Comparison of ENCODE assay signal across 2 cellular contexts in the genomic region with DNA sequence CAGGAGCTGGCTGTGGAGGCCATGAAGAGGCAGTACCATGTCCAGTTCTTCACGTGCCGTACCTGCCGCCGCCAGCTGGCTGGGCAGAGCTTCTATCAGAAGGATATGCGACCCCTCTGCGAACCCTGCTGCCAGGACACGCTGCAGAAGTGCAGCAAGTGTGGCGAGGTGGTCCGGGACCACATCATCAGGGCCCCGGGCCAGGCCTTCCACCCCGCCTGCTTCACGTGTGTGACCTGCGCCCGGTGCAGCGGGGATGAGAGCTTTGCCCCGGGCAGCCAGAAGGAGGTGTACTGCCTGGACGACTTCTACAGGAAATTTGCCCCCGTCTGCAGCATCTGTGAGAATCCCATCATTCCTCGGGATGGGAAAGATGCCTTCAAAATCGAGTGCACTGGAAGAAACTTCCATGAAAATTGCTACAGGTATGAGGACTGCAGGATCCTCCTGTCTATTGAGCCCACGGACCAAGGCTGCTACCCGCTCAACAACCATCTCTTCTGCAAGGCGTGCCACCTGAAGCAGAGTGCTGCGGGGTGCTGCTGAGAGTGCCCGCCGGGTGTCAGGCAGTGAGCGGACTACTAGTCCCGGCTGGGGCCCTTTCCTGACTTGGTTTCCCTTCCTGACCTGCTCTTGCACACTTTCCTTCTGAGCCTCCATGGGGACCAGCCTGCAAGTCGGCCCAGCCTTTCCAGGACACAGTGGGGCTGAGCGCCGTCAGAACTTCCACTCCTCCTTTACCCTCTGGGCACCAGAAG.
TF ChIP-seq lines count a peak whose summit lies in the region.

No MANE protein-coding gene starts in this region.

TF ChIP-seq in WTC11, 78 proteins besides CTCF, POLR2A, EP300 and RAD21:
- TF ChIP-seq TEAD1 (CRISPR knock-in tag; IDR thresholded peaks at IDR 0.05) (no peak), SP1 (CRISPR knock-in tag; conservative IDR thresholded peaks at IDR 0.05) (no peak), TCF7 (CRISPR knock-in tag; IDR thresholded peaks at IDR 0.05; ENCODE audit: low read depth) (no peak), SMAD3 (CRISPR knock-in tag; IDR thresholded peaks at IDR 0.05; ENCODE audit: borderline replicate concordance) (no peak), ELF4 (CRISPR knock-in tag; IDR thresholded peaks at IDR 0.05; ENCODE audit: low read depth) (no peak), CREM (CRISPR knock-in tag; IDR thresholded peaks at IDR 0.05) (no peak), SMAD4 (CRISPR knock-in tag; IDR thresholded peaks at IDR 0.05) (no peak), ATF1 (CRISPR knock-in tag; IDR thresholded peaks at IDR 0.05) (no peak), NFE2L1 (CRISPR knock-in tag; IDR thresholded peaks at IDR 0.05) (no peak), NFYB (CRISPR knock-in tag; conservative IDR thresholded peaks at IDR 0.05; ENCODE audit: low read depth) (no peak), GABPB1 (CRISPR knock-in tag; IDR thresholded peaks at IDR 0.05) (no peak), FOXK1 (CRISPR knock-in tag; IDR thresholded peaks at IDR 0.05) (no peak), CREB1 (CRISPR knock-in tag; IDR thresholded peaks at IDR 0.05) (no peak), ZNF263 (CRISPR knock-in tag; IDR thresholded peaks at IDR 0.05; ENCODE audit: low read depth) (no peak), ZNF423 (CRISPR knock-in tag; IDR thresholded peaks at IDR 0.05) (no peak)
- TF ChIP-seq, protein P1, sequence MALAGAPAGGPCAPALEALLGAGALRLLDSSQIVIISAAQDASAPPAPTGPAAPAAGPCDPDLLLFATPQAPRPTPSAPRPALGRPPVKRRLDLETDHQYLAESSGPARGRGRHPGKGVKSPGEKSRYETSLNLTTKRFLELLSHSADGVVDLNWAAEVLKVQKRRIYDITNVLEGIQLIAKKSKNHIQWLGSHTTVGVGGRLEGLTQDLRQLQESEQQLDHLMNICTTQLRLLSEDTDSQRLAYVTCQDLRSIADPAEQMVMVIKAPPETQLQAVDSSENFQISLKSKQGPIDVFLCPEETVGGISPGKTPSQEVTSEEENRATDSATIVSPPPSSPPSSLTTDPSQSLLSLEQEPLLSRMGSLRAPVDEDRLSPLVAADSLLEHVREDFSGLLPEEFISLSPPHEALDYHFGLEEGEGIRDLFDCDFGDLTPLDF (CRISPR knock-in tag; IDR thresholded peaks at IDR 0.05) = no peak
- TF ChIP-seq, protein P2, sequence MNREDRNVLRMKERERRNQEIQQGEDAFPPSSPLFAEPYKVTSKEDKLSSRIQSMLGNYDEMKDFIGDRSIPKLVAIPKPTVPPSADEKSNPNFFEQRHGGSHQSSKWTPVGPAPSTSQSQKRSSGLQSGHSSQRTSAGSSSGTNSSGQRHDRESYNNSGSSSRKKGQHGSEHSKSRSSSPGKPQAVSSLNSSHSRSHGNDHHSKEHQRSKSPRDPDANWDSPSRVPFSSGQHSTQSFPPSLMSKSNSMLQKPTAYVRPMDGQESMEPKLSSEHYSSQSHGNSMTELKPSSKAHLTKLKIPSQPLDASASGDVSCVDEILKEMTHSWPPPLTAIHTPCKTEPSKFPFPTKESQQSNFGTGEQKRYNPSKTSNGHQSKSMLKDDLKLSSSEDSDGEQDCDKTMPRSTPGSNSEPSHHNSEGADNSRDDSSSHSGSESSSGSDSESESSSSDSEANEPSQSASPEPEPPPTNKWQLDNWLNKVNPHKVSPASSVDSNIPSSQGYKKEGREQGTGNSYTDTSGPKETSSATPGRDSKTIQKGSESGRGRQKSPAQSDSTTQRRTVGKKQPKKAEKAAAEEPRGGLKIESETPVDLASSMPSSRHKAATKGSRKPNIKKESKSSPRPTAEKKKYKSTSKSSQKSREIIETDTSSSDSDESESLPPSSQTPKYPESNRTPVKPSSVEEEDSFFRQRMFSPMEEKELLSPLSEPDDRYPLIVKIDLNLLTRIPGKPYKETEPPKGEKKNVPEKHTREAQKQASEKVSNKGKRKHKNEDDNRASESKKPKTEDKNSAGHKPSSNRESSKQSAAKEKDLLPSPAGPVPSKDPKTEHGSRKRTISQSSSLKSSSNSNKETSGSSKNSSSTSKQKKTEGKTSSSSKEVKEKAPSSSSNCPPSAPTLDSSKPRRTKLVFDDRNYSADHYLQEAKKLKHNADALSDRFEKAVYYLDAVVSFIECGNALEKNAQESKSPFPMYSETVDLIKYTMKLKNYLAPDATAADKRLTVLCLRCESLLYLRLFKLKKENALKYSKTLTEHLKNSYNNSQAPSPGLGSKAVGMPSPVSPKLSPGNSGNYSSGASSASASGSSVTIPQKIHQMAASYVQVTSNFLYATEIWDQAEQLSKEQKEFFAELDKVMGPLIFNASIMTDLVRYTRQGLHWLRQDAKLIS (CRISPR knock-in tag; IDR thresholded peaks at IDR 0.05; ENCODE audit: borderline replicate concordance) = no peak

TF ChIP-seq in HepG2, 621 proteins besides CTCF, POLR2A, EP300 and RAD21:
- TF ChIP-seq RBFOX2 (IDR thresholded peaks at IDR 0.05; ENCODE audit: low read depth, low read length) = no peak
- no peak for TF ChIP-seq ZNF367 (CRISPR knock-in tag; IDR thresholded peaks at IDR 0.05; ENCODE audit: borderline replicate concordance)
- TF ChIP-seq CHD4 (IDR thresholded peaks at IDR 0.05; ENCODE audit: borderline replicate concordance, low read length) = no peak
- no peak for TF ChIP-seq ZNF816 (CRISPR knock-in tag; IDR thresholded peaks at IDR 0.05; ENCODE audit: borderline replicate concordance)
- no peak for TF ChIP-seq HOXD1 (CRISPR knock-in tag; IDR thresholded peaks at IDR 0.05)
- TF ChIP-seq SALL2 (CRISPR knock-in tag; IDR thresholded peaks at IDR 0.05) = no peak
- TF ChIP-seq TEAD3 (CRISPR knock-in tag; optimal IDR thresholded peaks at IDR 0.05; ENCODE audit: borderline replicate concordance) = no peak
- no peak for TF ChIP-seq SALL1 (CRISPR knock-in tag; IDR thresholded peaks at IDR 0.05)
- TF ChIP-seq ZBTB1 (CRISPR knock-in tag; IDR thresholded peaks at IDR 0.05; ENCODE audit: borderline replicate concordance) = no peak
- TF ChIP-seq, protein P3, sequence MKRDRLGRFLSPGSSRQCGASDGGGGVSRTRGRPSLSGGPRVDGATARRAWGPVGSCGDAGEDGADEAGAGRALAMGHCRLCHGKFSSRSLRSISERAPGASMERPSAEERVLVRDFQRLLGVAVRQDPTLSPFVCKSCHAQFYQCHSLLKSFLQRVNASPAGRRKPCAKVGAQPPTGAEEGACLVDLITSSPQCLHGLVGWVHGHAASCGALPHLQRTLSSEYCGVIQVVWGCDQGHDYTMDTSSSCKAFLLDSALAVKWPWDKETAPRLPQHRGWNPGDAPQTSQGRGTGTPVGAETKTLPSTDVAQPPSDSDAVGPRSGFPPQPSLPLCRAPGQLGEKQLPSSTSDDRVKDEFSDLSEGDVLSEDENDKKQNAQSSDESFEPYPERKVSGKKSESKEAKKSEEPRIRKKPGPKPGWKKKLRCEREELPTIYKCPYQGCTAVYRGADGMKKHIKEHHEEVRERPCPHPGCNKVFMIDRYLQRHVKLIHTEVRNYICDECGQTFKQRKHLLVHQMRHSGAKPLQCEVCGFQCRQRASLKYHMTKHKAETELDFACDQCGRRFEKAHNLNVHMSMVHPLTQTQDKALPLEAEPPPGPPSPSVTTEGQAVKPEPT (CRISPR knock-in tag; IDR thresholded peaks at IDR 0.05; ENCODE audit: low read depth) = no peak
- TF ChIP-seq TSC22D2 (CRISPR knock-in tag; IDR thresholded peaks at IDR 0.05; ENCODE audit: borderline replicate concordance) = no peak
- no peak for TF ChIP-seq FOXJ3 (CRISPR knock-in tag; IDR thresholded peaks at IDR 0.05; ENCODE audit: borderline replicate concordance)
- TF ChIP-seq FOXM1 (CRISPR knock-in tag; IDR thresholded peaks at IDR 0.05) = no peak
- TF ChIP-seq, protein P4, sequence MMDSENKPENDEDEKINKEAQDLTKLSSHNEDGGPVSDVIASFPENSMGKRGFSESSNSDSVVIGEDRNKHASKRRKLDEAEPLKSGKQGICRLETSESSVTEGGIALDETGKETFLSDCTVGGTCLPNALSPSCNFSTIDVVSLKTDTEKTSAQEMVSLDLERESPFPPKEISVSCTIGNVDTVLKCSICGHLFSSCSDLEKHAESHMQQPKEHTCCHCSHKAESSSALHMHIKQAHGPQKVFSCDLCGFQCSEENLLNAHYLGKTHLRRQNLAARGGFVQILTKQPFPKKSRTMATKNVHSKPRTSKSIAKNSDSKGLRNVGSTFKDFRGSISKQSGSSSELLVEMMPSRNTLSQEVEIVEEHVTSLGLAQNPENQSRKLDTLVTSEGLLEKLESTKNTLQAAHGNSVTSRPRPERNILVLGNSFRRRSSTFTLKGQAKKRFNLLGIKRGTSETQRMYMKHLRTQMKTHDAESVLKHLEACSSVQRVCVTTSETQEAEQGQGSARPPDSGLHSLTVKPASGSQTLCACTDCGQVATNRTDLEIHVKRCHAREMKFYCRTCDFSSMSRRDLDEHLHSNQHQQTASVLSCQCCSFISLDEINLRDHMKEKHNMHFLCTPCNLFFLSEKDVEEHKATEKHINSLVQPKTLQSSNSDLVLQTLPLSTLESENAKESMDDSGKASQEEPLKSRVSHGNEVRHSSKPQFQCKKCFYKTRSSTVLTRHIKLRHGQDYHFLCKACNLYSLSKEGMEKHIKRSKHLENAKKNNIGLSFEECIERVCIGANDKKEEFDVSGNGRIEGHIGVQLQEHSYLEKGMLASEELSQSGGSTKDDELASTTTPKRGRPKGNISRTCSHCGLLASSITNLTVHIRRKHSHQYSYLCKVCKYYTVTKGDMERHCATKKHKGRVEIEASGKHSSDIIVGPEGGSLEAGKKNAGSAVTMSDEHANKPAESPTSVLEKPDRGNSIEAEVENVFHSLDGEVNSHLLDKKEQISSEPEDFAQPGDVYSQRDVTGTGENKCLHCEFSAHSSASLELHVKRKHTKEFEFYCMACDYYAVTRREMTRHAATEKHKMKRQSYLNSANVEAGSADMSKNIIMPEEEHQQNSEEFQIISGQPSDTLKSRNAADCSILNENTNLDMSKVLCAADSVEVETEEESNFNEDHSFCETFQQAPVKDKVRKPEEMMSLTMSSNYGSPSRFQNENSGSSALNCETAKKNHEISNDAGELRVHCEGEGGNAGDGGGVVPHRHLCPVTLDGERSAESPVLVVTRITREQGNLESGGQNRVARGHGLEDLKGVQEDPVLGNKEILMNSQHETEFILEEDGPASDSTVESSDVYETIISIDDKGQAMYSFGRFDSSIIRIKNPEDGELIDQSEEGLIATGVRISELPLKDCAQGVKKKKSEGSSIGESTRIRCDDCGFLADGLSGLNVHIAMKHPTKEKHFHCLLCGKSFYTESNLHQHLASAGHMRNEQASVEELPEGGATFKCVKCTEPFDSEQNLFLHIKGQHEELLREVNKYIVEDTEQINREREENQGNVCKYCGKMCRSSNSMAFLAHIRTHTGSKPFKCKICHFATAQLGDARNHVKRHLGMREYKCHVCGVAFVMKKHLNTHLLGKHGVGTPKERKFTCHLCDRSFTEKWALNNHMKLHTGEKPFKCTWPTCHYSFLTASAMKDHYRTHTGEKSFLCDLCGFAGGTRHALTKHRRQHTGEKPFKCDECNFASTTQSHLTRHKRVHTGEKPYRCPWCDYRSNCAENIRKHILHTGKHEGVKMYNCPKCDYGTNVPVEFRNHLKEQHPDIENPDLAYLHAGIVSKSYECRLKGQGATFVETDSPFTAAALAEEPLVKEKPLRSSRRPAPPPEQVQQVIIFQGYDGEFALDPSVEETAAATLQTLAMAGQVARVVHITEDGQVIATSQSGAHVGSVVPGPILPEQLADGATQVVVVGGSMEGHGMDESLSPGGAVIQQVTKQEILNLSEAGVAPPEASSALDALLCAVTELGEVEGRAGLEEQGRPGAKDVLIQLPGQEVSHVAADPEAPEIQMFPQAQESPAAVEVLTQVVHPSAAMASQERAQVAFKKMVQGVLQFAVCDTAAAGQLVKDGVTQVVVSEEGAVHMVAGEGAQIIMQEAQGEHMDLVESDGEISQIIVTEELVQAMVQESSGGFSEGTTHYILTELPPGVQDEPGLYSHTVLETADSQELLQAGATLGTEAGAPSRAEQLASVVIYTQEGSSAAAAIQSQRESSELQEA (CRISPR knock-in tag; IDR thresholded peaks at IDR 0.05; ENCODE audit: not compliant biosample characterization) = no peak
- TF ChIP-seq MYC (CRISPR knock-in tag; IDR thresholded peaks at IDR 0.05; ENCODE audit: borderline replicate concordance) = no peak
- no peak for TF ChIP-seq ZNF382 (CRISPR knock-in tag; IDR thresholded peaks at IDR 0.05; ENCODE audit: borderline replicate concordance)
- no peak for TF ChIP-seq ZNF451 (CRISPR knock-in tag; IDR thresholded peaks at IDR 0.05)
- TF ChIP-seq, protein P5, sequence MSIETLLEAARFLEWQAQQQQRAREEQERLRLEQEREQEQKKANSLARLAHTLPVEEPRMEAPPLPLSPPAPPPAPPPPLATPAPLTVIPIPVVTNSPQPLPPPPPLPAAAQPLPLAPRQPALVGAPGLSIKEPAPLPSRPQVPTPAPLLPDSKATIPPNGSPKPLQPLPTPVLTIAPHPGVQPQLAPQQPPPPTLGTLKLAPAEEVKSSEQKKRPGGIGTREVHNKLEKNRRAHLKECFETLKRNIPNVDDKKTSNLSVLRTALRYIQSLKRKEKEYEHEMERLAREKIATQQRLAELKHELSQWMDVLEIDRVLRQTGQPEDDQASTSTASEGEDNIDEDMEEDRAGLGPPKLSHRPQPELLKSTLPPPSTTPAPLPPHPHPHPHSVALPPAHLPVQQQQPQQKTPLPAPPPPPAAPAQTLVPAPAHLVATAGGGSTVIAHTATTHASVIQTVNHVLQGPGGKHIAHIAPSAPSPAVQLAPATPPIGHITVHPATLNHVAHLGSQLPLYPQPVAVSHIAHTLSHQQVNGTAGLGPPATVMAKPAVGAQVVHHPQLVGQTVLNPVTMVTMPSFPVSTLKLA (IDR thresholded peaks at IDR 0.05) = no peak
